Comparison of ENCODE assay signal across 8 cellular contexts in the genomic region with DNA sequence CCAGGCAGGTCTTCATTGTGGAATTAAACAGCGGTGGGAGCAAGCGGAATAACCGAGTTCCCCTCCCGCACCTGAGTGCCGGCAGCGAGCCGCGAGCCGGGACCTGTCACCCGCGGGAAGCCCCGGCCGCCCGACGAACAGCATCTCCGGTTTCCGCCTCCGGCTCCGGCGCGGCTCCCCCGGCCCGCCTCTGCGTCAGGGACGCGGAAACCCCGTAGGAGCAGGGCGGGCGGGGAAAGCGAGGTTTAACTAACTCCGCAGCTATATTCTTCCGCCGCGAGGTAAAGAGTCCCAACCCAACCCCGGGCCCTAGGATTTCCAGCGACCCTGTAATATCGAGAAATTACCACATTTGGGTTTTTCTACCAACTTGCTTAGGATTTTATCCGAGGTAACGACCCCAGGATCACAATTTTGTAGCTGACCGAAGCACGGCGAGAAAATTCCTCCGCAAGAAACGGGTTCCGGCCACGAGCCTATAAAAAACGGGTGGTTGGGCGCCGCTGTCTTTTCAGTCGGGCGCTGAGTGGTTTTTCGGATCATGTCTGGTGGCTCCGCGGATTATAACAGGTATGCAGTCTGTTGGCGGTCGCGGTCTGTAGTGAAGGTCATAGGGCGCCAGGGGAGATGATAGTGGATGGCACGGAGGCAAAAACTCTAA. TPM values are rescaled to one million over a fixed set of nuclear protein-coding genes. Genes with fewer than 3 reads are reported as not detected.
DNase-seq lines count a peak whose midpoint lies in the region; ATAC-seq and TF ChIP-seq lines count a peak whose summit lies in the region.

A gene (plus strand): TSS at position 508 of the 661 bp plus-strand sequence. CDS start 34 bp downstream, at position 542.

- H3K9me3 ChIP-seq in gastroesophageal sphincter: no peaks in the 10 kb centered on the region

- no peak for TF ChIP-seq EP300 in gastroesophageal sphincter (IDR thresholded peaks at IDR 0.05)

- peak; percentile 94 to 97 for TF ChIP-seq POLR2A in gastroesophageal sphincter (IDR thresholded peaks at IDR 0.05)

- H3K4me1 ChIP-seq in gastroesophageal sphincter: peaks cover 22 to 45% (median 29%) of the 10 kb centered on the region in 3 donors

- ATAC-seq in HG02588 (IDR thresholded peaks at IDR 0.05; ENCODE audit: unreplicated experiment): peak; percentile 64
- ATAC-seq in SK-N-SH treated with all-trans-retinoic acid at 6 μM for 48 hours: peak; percentile 81
- ATAC-seq in gastroesophageal sphincter: peak; percentile 86

- peak; percentile 79 for DNase-seq in GM04504 (ENCODE audit: low read depth)
- peak; percentile 92 for DNase-seq in NCI-H1092 treated with DMSO at 0.1 percent for 48 hours (lab: John Stamatoyannopoulos, UW)
- DNase-seq in activated naive CD4-positive, alpha-beta T cell treated with anti-CD3 and anti-CD28 coated beads, Interleukin-2, amount 50 U/mL, for 16 hours: peak; percentile 91
- DNase-seq in non-pigmented ciliary epithelial cell (ENCODE audit: low read depth): peak; percentile 45

- peak within 1 kb of the TSS; percentile 75 to 83 for H3K4me3 ChIP-seq in gastroesophageal sphincter

- peak within 1 kb of the TSS; percentile 97 to 99 (median 98) for H3K27ac ChIP-seq in gastroesophageal sphincter

- peaks cover 23 to 39% of the 10 kb centered on the region in 2 donors for H3K36me3 ChIP-seq in gastroesophageal sphincter

- peaks cover 7% of the 10 kb centered on the region for H3K27me3 ChIP-seq in gastroesophageal sphincter

- no peak for TF ChIP-seq CTCF in gastroesophageal sphincter (IDR thresholded peaks at IDR 0.05)
- TF ChIP-seq CTCF in subcutaneous adipose tissue (IDR thresholded peaks at IDR 0.05; ENCODE audit: low read depth): no peak

- WGBS in gastroesophageal sphincter (ENCODE audit: low coverage in 1 of 2), 2 donors: 0% methylated on average over 17 to 27 of the region's 59 CpGs

TF ChIP-seq in SK-N-SH treated with all-trans-retinoic acid at 6 μM for 48 hours, 23 proteins besides CTCF, POLR2A, EP300 and RAD21:
- TF ChIP-seq, protein P1, sequence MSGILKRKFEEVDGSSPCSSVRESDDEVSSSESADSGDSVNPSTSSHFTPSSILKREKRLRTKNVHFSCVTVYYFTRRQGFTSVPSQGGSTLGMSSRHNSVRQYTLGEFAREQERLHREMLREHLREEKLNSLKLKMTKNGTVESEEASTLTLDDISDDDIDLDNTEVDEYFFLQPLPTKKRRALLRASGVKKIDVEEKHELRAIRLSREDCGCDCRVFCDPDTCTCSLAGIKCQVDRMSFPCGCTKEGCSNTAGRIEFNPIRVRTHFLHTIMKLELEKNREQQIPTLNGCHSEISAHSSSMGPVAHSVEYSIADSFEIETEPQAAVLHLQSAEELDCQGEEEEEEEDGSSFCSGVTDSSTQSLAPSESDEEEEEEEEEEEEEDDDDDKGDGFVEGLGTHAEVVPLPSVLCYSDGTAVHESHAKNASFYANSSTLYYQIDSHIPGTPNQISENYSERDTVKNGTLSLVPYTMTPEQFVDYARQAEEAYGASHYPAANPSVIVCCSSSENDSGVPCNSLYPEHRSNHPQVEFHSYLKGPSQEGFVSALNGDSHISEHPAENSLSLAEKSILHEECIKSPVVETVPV (CRISPR knock-in tag; IDR thresholded peaks at IDR 0.05): peak; percentile 41; the same call in 1 of the 2 replicates
- TF ChIP-seq SNAI2 (CRISPR knock-in tag; IDR thresholded peaks at IDR 0.05) (no peak), OSR1 (CRISPR knock-in tag; IDR thresholded peaks at IDR 0.05) (no peak), ZNF565 (CRISPR knock-in tag; conservative IDR thresholded peaks at IDR 0.05; ENCODE audit: low read depth) (no peak), ISL1 (CRISPR knock-in tag; IDR thresholded peaks at IDR 0.05) (peak; percentile 25; the same call in 1 of the 2 replicates), TOX (CRISPR knock-in tag; IDR thresholded peaks at IDR 0.05; ENCODE audit: borderline replicate concordance) (no peak), ZFP30 (CRISPR knock-in tag; IDR thresholded peaks at IDR 0.05) (no peak), ZC3H10 (CRISPR knock-in tag; IDR thresholded peaks at IDR 0.05) (0 out of 2 replicates have a peak, but pooled peaks have one; percentile 47), RARB (CRISPR knock-in tag; IDR thresholded peaks at IDR 0.05) (peak; percentile 25; the same call in 1 of the 2 replicates), ZNF70 (CRISPR knock-in tag; IDR thresholded peaks at IDR 0.05) (peak; percentile 54; the same call in 1 of the 2 replicates), GLIS3 (CRISPR knock-in tag; IDR thresholded peaks at IDR 0.05) (no peak), ARNTL (CRISPR knock-in tag; IDR thresholded peaks at IDR 0.05; ENCODE audit: borderline replicate concordance, low read depth) (no peak), CSDC2 (CRISPR knock-in tag; IDR thresholded peaks at IDR 0.05) (no peak), BACH2 (CRISPR knock-in tag; IDR thresholded peaks at IDR 0.05; ENCODE audit: borderline replicate concordance) (no peak), ZNF8 (CRISPR knock-in tag; IDR thresholded peaks at IDR 0.05) (0 out of 2 replicates have a peak, but pooled peaks have one; percentile 41), ZFP3 (CRISPR knock-in tag; IDR thresholded peaks at IDR 0.05) (0 out of 2 replicates have a peak, but pooled peaks have one; percentile 32)
- TF ChIP-seq, protein P2, sequence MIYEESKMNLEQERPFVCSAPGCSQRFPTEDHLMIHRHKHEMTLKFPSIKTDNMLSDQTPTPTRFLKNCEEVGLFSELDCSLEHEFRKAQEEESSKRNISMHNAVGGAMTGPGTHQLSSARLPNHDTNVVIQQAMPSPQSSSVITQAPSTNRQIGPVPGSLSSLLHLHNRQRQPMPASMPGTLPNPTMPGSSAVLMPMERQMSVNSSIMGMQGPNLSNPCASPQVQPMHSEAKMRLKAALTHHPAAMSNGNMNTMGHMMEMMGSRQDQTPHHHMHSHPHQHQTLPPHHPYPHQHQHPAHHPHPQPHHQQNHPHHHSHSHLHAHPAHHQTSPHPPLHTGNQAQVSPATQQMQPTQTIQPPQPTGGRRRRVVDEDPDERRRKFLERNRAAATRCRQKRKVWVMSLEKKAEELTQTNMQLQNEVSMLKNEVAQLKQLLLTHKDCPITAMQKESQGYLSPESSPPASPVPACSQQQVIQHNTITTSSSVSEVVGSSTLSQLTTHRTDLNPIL (CRISPR knock-in tag; IDR thresholded peaks at IDR 0.05; ENCODE audit: low read depth): peak; percentile 60; the same call in 1 of the 2 replicates
- TF ChIP-seq, protein P3, sequence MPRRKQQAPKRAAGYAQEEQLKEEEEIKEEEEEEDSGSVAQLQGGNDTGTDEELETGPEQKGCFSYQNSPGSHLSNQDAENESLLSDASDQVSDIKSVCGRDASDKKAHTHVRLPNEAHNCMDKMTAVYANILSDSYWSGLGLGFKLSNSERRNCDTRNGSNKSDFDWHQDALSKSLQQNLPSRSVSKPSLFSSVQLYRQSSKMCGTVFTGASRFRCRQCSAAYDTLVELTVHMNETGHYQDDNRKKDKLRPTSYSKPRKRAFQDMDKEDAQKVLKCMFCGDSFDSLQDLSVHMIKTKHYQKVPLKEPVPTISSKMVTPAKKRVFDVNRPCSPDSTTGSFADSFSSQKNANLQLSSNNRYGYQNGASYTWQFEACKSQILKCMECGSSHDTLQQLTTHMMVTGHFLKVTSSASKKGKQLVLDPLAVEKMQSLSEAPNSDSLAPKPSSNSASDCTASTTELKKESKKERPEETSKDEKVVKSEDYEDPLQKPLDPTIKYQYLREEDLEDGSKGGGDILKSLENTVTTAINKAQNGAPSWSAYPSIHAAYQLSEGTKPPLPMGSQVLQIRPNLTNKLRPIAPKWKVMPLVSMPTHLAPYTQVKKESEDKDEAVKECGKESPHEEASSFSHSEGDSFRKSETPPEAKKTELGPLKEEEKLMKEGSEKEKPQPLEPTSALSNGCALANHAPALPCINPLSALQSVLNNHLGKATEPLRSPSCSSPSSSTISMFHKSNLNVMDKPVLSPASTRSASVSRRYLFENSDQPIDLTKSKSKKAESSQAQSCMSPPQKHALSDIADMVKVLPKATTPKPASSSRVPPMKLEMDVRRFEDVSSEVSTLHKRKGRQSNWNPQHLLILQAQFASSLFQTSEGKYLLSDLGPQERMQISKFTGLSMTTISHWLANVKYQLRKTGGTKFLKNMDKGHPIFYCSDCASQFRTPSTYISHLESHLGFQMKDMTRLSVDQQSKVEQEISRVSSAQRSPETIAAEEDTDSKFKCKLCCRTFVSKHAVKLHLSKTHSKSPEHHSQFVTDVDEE (CRISPR knock-in tag; IDR thresholded peaks at IDR 0.05): no peak
- TF ChIP-seq, protein P4, sequence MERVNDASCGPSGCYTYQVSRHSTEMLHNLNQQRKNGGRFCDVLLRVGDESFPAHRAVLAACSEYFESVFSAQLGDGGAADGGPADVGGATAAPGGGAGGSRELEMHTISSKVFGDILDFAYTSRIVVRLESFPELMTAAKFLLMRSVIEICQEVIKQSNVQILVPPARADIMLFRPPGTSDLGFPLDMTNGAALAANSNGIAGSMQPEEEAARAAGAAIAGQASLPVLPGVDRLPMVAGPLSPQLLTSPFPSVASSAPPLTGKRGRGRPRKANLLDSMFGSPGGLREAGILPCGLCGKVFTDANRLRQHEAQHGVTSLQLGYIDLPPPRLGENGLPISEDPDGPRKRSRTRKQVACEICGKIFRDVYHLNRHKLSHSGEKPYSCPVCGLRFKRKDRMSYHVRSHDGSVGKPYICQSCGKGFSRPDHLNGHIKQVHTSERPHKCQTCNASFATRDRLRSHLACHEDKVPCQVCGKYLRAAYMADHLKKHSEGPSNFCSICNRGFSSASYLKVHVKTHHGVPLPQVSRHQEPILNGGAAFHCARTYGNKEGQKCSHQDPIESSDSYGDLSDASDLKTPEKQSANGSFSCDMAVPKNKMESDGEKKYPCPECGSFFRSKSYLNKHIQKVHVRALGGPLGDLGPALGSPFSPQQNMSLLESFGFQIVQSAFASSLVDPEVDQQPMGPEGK (CRISPR knock-in tag; IDR thresholded peaks at IDR 0.05; ENCODE audit: borderline replicate concordance): no peak

RNA-seq across cellular contexts. Expression of the gene that starts here (rescaled TPM):
- total RNA-seq in gastroesophageal sphincter (100 to 1,000 TPM; 359 to 660 (median 508) TPM), subcutaneous adipose tissue (100 to 1,000 TPM; 320 to 423 (median 376) TPM)

Comparison
In these comparisons a context has a peak if more than half of its experiments do, and no peak if none do; other contexts are left out.
1. Peak in every context shown above with its lines: DNase-seq, ATAC-seq, H3K4me3 ChIP-seq and H3K27ac ChIP-seq.